ENCODE assay signal across 8 cellular contexts in genomic region chr19:14005381-14006084, GRCh38. TPM values are rescaled to one million over a fixed set of nuclear protein-coding genes. Genes with fewer than 3 reads are reported as not detected.
DNase-seq lines count a peak whose midpoint lies in the region; ATAC-seq and TF ChIP-seq lines count a peak whose summit lies in the region.

No MANE protein-coding gene starts in this region.

- dilution Hi-C loops in mammary epithelial cell (cut with HindIII; ENCODE audit: low sequenced_read_pairs), result no loop called here

- H3K4me2 ChIP-seq in mammary epithelial cell (ENCODE audit: insufficient read depth, low read depth, low read length) (peak overlapping the region; percentile 77), smooth muscle cell (peak overlapping the region; percentile 87)

- H3K4me3 ChIP-seq in GM08714 (ENCODE audit: low read length) (peak overlapping the region; percentile 68), WI38 (ENCODE audit: low read depth, low read length) (peak overlapping the region; percentile 68), mammary epithelial cell (replicated peaks in 1 of 3; ENCODE audit: insufficient read depth in 1 of 3, low read depth in 2 of 3, low read length in 3 of 3) (peak overlapping the region; percentile 61 to 84 (median 73)), smooth muscle cell (peak overlapping the region; percentile 82)

- H2AFZ ChIP-seq in mammary epithelial cell (ENCODE audit: low read depth, low read length), result peak overlapping the region; percentile 49
- no peak overlapping the region for H2AFZ ChIP-seq in smooth muscle cell (ENCODE audit: low read depth)

- CTCF ChIA-PET in mammary epithelial cell (lab: Charles Lee; ENCODE audit: low non-redundant PET), result no interaction called here

- H3K4me1 ChIP-seq in mammary epithelial cell (ENCODE audit: insufficient read depth, low read length) (peaks cover 16% of the 10 kb centered on the region), smooth muscle cell (ENCODE audit: low read depth) (peaks cover 3% of the 10 kb centered on the region)

- no peak for TF ChIP-seq CTCF in WI38 (IDR thresholded peaks at IDR 0.05; ENCODE audit: low read depth, low read length)
- TF ChIP-seq CTCF in mammary epithelial cell (conservative IDR thresholded peaks at IDR 0.05 in 1 of 2, IDR thresholded peaks at IDR 0.05 in 1 of 2; ENCODE audit: extremely low read depth in 1 of 2, insufficient read depth in 1 of 2, low read depth in 1 of 2, low read length in 2 of 2), result no peak
- TF ChIP-seq CTCF in smooth muscle cell (IDR thresholded peaks at IDR 0.05; ENCODE audit: borderline replicate concordance, insufficient read depth, poor library complexity, severe bottlenecking), result no peak

- no peaks in the 10 kb centered on the region for H3K9me3 ChIP-seq in mammary epithelial cell (replicated peaks; ENCODE audit: insufficient read depth, low read length)
- H3K9me3 ChIP-seq in smooth muscle cell (replicated peaks; ENCODE audit: low read depth), result no peaks in the 10 kb centered on the region

- H3K27me3 ChIP-seq in mammary epithelial cell (ENCODE audit: insufficient read depth, low read length) (no peaks in the 10 kb centered on the region), smooth muscle cell (ENCODE audit: low read depth) (no peaks in the 10 kb centered on the region)

- peak; percentile 33 for ATAC-seq in HG02840 (IDR thresholded peaks at IDR 0.05; ENCODE audit: low FRiP score, unreplicated experiment)

- H3K36me3 ChIP-seq in mammary epithelial cell (ENCODE audit: insufficient read depth, low read length), result no peaks in the 10 kb centered on the region
- H3K36me3 ChIP-seq in smooth muscle cell (ENCODE audit: low read depth), result no peaks in the 10 kb centered on the region

- H3K79me2 ChIP-seq in mammary epithelial cell (ENCODE audit: insufficient read depth, low read length) (peaks cover 36% of the 10 kb centered on the region), smooth muscle cell (ENCODE audit: low read depth) (peaks cover 18% of the 10 kb centered on the region)

- H3K27ac ChIP-seq in mammary epithelial cell (ENCODE audit: insufficient read depth, low read depth, low read length) (peak overlapping the region; percentile 99), smooth muscle cell (ENCODE audit: low read depth) (peak overlapping the region; percentile 100)

- H3K9ac ChIP-seq in mammary epithelial cell (ENCODE audit: insufficient read depth, low read length), result peak overlapping the region; percentile 75
- peak overlapping the region; percentile 100 for H3K9ac ChIP-seq in smooth muscle cell (ENCODE audit: low read depth)

- in situ Hi-C loops in mammary epithelial cell (cut with MboI; ENCODE audit: low sequenced_read_pairs in 2 of 2), result no loop called here

- BruUV-seq in mammary epithelial cell (replicated peaks; lab: Mats Ljungman, UMichigan), result no TSS peak

- intact Hi-C loops in mammary epithelial cell (cut with micrococcal nuclease), result loop anchor here (1.0 to 2.0 kb wide), 2 partner anchors 75 to 132 kb away; no protein-coding TSS in a partner anchor

- H3F3A ChIP-seq in smooth muscle cell (ENCODE audit: low read depth), result peaks cover 22% of the 10 kb centered on the region

- DNase-seq in NCI-H2196 (lab: John Stamatoyannopoulos, UW; ENCODE audit: unreplicated experiment), result peak; percentile 89
- DNase-seq in mammary epithelial cell, result peak; percentile 78
- peak; percentile 85 for DNase-seq in iris pigment epithelial cell (ENCODE audit: low read depth)
- peak; percentile 90 for DNase-seq in smooth muscle cell (lab: John Stamatoyannopoulos, UW; ENCODE audit: unreplicated experiment)
- DNase-seq in GM19238 (ENCODE audit: insufficient read length, low spot score), result no peak

- no peaks in the 10 kb centered on the region for H4K20me1 ChIP-seq in mammary epithelial cell (ENCODE audit: insufficient read depth, low read length)
- no peaks in the 10 kb centered on the region for H4K20me1 ChIP-seq in smooth muscle cell (ENCODE audit: low read depth)

- WGBS in mammary epithelial cell (ENCODE audit: low coverage, missing lambda C conversion rate), result 37% methylated on average over 6 of the region's 50 CpGs
- 33% methylated on average over 14 of the region's 50 CpGs for WGBS in smooth muscle cell (ENCODE audit: low lambda C conversion rate)

RNA-seq across cellular contexts. Expression of gene RFX1, which starts 0.6 kb away (rescaled TPM):
- total RNA-seq in mammary epithelial cell (10 to 100 TPM in 1 of 2 donors, 1 to 10 TPM in 1; 2.7 to 12.0 TPM), smooth muscle cell (0.45 and 2.2 TPM in 2 replicates)
- polyA plus RNA-seq in mammary epithelial cell (1.2 TPM), smooth muscle cell (2.2 and 2.8 TPM in 2 replicates)
- polyA minus RNA-seq in mammary epithelial cell, result 3.8 TPM

RNA-seq across cellular contexts. Expression of gene RLN3, which starts 22.4 kb away (rescaled TPM):
- not detected for total RNA-seq in mammary epithelial cell
- polyA plus RNA-seq in mammary epithelial cell, result not detected
- not detected for polyA minus RNA-seq in mammary epithelial cell
- not detected in 2 replicates for total RNA-seq in smooth muscle cell
- polyA plus RNA-seq in smooth muscle cell, result not detected in 2 replicates

RNA-seq across cellular contexts. Expression of gene IL27RA, which starts 26.0 kb away (rescaled TPM):
- total RNA-seq in mammary epithelial cell (1 to 10 TPM; 3.2 to 6.9 TPM), smooth muscle cell (1.4 and 3.1 TPM in 2 replicates)
- polyA plus RNA-seq in mammary epithelial cell (10.3 TPM), smooth muscle cell (3.8 and 7.1 TPM in 2 replicates)
- 1.1 TPM for polyA minus RNA-seq in mammary epithelial cell

RNA-seq across cellular contexts. Expression of gene DCAF15, which starts 53.2 kb away (rescaled TPM):
- total RNA-seq in mammary epithelial cell (10 to 100 TPM; 15.2 to 31.3 TPM), smooth muscle cell (12.4 and 15.9 TPM in 2 replicates)
- polyA plus RNA-seq in mammary epithelial cell (34.4 TPM), smooth muscle cell (27.0 and 30.9 TPM in 2 replicates)
- polyA minus RNA-seq in mammary epithelial cell, result 12.9 TPM

RNA-seq across cellular contexts. Expression of gene PALM3, which starts 56.3 kb away (rescaled TPM):
- total RNA-seq in mammary epithelial cell (not detected), smooth muscle cell (1.6 TPM in 1 of 2 replicates, not detected in the other)
- polyA plus RNA-seq in mammary epithelial cell (not detected), smooth muscle cell (0.55 and 1.4 TPM in 2 replicates)
- not detected for polyA minus RNA-seq in mammary epithelial cell
